In genomic region chr7:128608678-128609421, GRCh38 we compare ENCODE assay signal across 8 cellular contexts.
A peak's percentile ranks its signal among the peaks of the same experiment; 100 is the strongest.
DNase-seq lines count a peak whose midpoint lies in the region; ATAC-seq, FAIRE-seq and TF ChIP-seq lines count a peak whose summit lies in the region.
"Not testable (repeated sequence)": the region's sequence is repeated elsewhere in the genome, so short reads cannot be mapped to it uniquely, and the experiment has no call there.

No MANE protein-coding gene starts in this region.

- H4K20me1 ChIP-seq in HepG2 (ENCODE audit: insufficient read depth, low read length): not testable (repeated sequence)

- H3K79me2 ChIP-seq in HepG2 (ENCODE audit: insufficient read depth, low read length): not testable (repeated sequence)

- not testable (repeated sequence) for H3K4me1 ChIP-seq in HepG2 (ENCODE audit: insufficient read depth, low read length)

- FAIRE-seq in HepG2 (lab: Jason Lieb, UNC): peak; percentile 98

- CTCF ChIA-PET in HepG2 (lab: Yijun Ruan, JAX; ENCODE audit: low intra/inter-chr PET ratio, low total read pairs): not testable (repeated sequence)

- H3K27ac ChIP-seq in dorsolateral prefrontal cortex: peak overlapping the region in 20 of 59 donors; percentile 3 to 67 (median 44)
- H3K27ac ChIP-seq in HepG2 (ENCODE audit: extremely low read length, insufficient read depth, low read length): not testable (repeated sequence)

- TF ChIP-seq RAD21 in HepG2 (CRISPR knock-in tag; IDR thresholded peaks at IDR 0.05): not testable (repeated sequence)

- peak in 55 of 56 donors; percentile 43 to 80 (median 63) for TF ChIP-seq CTCF in dorsolateral prefrontal cortex (IDR thresholded peaks at IDR 0.05 in 54 of 56, conservative IDR thresholded peaks at IDR 0.05 in 2 of 56; ENCODE audit: low read depth in 1 of 56, partially characterized antibody in 56 of 56)
- peak; percentile 68 for TF ChIP-seq CTCF in HepG2 (CRISPR knock-in tag; IDR thresholded peaks at IDR 0.05)

- POLR2A ChIA-PET in HepG2 (lab: Yijun Ruan, JAX): not testable (repeated sequence)

- not testable (repeated sequence) for BruUV-seq in HepG2 (replicated peaks; lab: Mats Ljungman, UMichigan)

- H3K27me3 ChIP-seq in dorsolateral prefrontal cortex; HepG2 (ENCODE audit: control insufficient read depth in 1 of 2, insufficient read depth in 2 of 2, low read length in 2 of 2): not testable (repeated sequence)

- peak; percentile 17 for DNase-seq in DMS 273 treated with DMSO at 0.1 percent for 48 hours (lab: John Stamatoyannopoulos, UW)
- peak; percentile 2 for DNase-seq in HK-2 (ENCODE audit: unreplicated experiment)
- peak; percentile 25 for DNase-seq in NCI-H748 treated with DMSO at 0.1 percent for 48 hours (lab: John Stamatoyannopoulos, UW)
- peak; percentile 34 for DNase-seq in activated CD4-positive, alpha-beta T cell treated with anti-CD3 and anti-CD28 coated beads for 48 hours
- peak in 2 of 10 donors; percentile 29 to 34 for DNase-seq in dorsolateral prefrontal cortex
- DNase-seq in HepG2 (ENCODE audit: low spot score): not testable (repeated sequence)
- peak; percentile 9 to 10 for DNase-seq in stimulated activated CD8-positive, alpha-beta memory T cell treated with anti-CD3 and anti-CD28 coated beads, Interleukin-4, amount 100 ng/mL, for 1 hour (ENCODE audit: low read depth in 2 of 2, low spot score in 1 of 2)

- H3K4me3 ChIP-seq in dorsolateral prefrontal cortex: peak overlapping the region in 31 of 59 donors; percentile 7 to 58 (median 38)
- peak overlapping the region in 1 of 3 experiments; percentile 13; a peak in 1 of 6 replicates for H3K4me3 ChIP-seq in HepG2 (replicated peaks in 1 of 3; ENCODE audit: insufficient read depth in 1 of 3, low read depth in 2 of 3, low read length in 3 of 3)

- not testable (repeated sequence) for TF ChIP-seq EP300 in HepG2 (IDR thresholded peaks at IDR 0.05; ENCODE audit: low read depth in 2 of 2, low read length in 2 of 2); HepG2 (CRISPR knock-in tag; IDR thresholded peaks at IDR 0.05; ENCODE audit: borderline replicate concordance)

- WGBS in HepG2 (ENCODE audit: low lambda C conversion rate): 23% methylated on average over 6 of the region's 6 CpGs

- not testable (repeated sequence) for H3K36me3 ChIP-seq in HepG2 (replicated peaks in 1 of 2; ENCODE audit: control insufficient read depth in 1 of 2, insufficient read depth in 2 of 2, low read length in 2 of 2)

- intact Hi-C loops in dorsolateral prefrontal cortex (cut with DNase I): loop anchor here in 1 of 2 donors (5.0 kb wide), 1 partner anchor 273 kb away; no protein-coding TSS in a partner anchor
- intact Hi-C loops in HepG2 (cut with micrococcal nuclease; ENCODE audit: unreplicated experiment): not testable (repeated sequence)

- not testable (repeated sequence) for H2AFZ ChIP-seq in HepG2 (ENCODE audit: low read length)

- in situ Hi-C loops in HepG2 (cut with HindIII; ENCODE audit: extremely low pct_ligation_motif_present, low pct_unique_long_range_greater_than_20kb): not testable (repeated sequence)

- H3K9me3 ChIP-seq in HepG2 (ENCODE audit: low read length): not testable (repeated sequence)

- peak; percentile 81 for ATAC-seq in GM21381 (IDR thresholded peaks at IDR 0.05; ENCODE audit: unreplicated experiment)
- peak; percentile 89 for ATAC-seq in HepG2

- not testable (repeated sequence) for H3K9ac ChIP-seq in HepG2 (ENCODE audit: insufficient read depth, low read depth, low read length)

- not testable (repeated sequence) for TF ChIP-seq POLR2A in HepG2 (IDR thresholded peaks at IDR 0.05; ENCODE audit: insufficient read depth in 1 of 2, low read depth in 2 of 2, low read length in 2 of 2)

- H3K4me2 ChIP-seq in HepG2 (ENCODE audit: low read depth, low read length): peak overlapping the region; percentile 63

TF ChIP-seq in HepG2, 621 proteins besides CTCF, POLR2A, EP300 and RAD21:
- peak; percentile 52 for TF ChIP-seq STAG1 (CRISPR knock-in tag; IDR thresholded peaks at IDR 0.05)
